ENCODE assay signal across 11 cellular contexts in the genomic region with DNA sequence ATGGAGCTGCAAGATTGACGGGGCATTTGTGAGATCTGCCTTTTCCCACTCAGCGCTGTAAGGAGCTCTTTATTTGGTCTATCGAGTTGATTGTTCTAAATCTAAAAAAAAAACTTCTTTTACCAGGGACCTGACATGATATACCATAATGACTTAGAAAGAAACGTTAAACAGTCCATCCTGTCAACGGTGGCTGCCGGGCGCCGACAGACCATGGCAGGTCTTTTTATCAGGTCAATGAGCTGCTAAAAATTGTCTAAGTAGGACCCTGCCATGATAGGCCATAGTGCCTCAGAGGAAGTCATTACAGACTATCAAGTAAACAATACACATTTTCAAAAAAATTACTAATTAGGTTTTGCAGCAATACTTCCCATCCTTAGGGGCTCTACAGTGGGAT.
"Had no signal": no experiment of that assay in that cellular context is flagged by ENCODE, and none has a peak within 500 bp of the region (broad histone marks: within the 10 kb centered on the region; RNA-seq: fewer than 3 reads in every experiment).

No MANE protein-coding gene starts in this region.

- H3K4me3 ChIP-seq: GM23248, GM23338, HAP-1 had no signal

- H3K27ac ChIP-seq: GM23248 had no signal

- H3K4me1 Mint-ChIP-seq: GM23338, H9 had no signal

- H3K4me1 ChIP-seq: HAP-1 had no signal

- FAIRE-seq: H1, H54 had no signal

- H3K9ac ChIP-seq: GM23248 had no signal

- H3K9me3 ChIP-seq: HAP-1 had no signal

- H3K4me3 Mint-ChIP-seq: GM23338, H9, HFFc6 had no signal

- ATAC-seq: GM23338, HCT116 had no signal

- H3K27ac Mint-ChIP-seq: H9, HFFc6 had no signal

- DNase-seq: GM23248, GOT3, H7, H9, HCEC 1CT, HFFc6 had no signal

- H3K9me3 Mint-ChIP-seq: GM23338, H9 had no signal

- H3K36me3 ChIP-seq: HAP-1 had no signal
